8 cellular contexts compared by ENCODE assay signal in the genomic region with DNA sequence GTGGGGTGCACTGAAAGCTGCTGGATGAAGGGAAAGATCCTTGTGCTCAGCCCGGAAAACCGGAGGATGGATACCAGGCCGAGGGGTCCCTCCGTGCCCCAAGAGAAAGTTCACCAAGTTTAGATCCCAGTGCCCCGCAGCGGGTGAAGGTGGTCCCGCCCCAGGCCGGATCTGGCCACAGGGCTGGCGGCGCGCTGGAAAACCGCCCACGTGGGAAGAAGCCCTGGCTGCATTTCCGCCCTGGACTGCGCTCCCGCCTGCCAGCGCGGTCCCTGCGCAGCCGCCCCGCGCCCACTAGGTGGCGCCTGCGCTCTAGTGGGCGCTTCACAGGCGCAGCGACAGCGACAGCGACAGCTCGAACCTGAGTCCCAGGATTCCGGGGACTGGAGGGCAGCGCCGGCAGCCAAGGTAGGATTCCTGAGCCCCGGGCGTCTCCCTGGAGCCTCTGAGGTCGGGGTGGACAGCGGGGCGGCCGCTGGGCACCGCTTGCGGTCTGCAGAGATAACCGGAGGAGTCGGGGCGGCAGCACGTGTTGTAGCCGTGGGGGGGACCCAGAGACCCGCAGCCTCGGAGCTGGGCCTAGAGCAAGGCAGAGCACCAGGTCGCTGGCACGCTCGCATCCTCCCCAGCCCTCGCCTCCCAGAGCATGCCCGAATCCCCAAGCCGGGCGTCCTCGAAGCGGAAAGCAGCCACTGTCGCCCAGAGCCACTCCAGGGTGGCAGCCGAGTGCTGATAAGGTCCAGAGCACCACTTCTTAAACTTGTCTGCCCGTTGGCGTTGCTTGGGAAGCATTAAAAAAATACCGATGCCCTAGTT. TPM values are rescaled to one million over a fixed set of nuclear protein-coding genes. Genes with fewer than 3 reads are reported as not detected.
DNase-seq lines count a peak whose midpoint lies in the region; ATAC-seq and TF ChIP-seq lines count a peak whose summit lies in the region.

TSS of gene CHD9 (plus strand) at position 322 of the 816 bp plus-strand sequence. CDS start 101,099 bp downstream, outside the sequence.

- H4K20me1 ChIP-seq in GM23248 (ENCODE audit: insufficient read depth) (no peaks in the 10 kb centered on the region), fibroblast of lung (ENCODE audit: control insufficient read depth, extremely low read depth, insufficient read depth, low read length) (no peaks in the 10 kb centered on the region)

- H3K36me3 ChIP-seq in GM23248 (ENCODE audit: low read depth) (no peaks in the 10 kb centered on the region), fibroblast of lung (ENCODE audit: control insufficient read depth, insufficient read depth, low read length) (no peaks in the 10 kb centered on the region)

- peak within 1 kb of the TSS; percentile 90 for H2AFZ ChIP-seq in GM23248
- peak within 1 kb of the TSS; percentile 81 for H2AFZ ChIP-seq in fibroblast of lung (ENCODE audit: low read length)

- H3K27me3 ChIP-seq in GM23248 (replicated peaks; ENCODE audit: insufficient read depth) (no peaks in the 10 kb centered on the region), fibroblast of lung (ENCODE audit: control insufficient read depth, insufficient read depth, low read length) (no peaks in the 10 kb centered on the region)

- peak within 1 kb of the TSS; percentile 90 for H3K4me2 ChIP-seq in GM23248 (ENCODE audit: unreplicated experiment)
- H3K4me2 ChIP-seq in fibroblast of lung (ENCODE audit: extremely low read depth, insufficient read depth, low read length) = peak within 1 kb of the TSS; percentile 79

- peak within 1 kb of the TSS; percentile 63 to 89 (median 78) for H3K27ac Mint-ChIP-seq in naive thymus-derived CD8-positive, alpha-beta T cell

- H3K9me3 ChIP-seq in GM23248 (ENCODE audit: low read depth) (no peaks in the 10 kb centered on the region), fibroblast of lung (ENCODE audit: control insufficient read depth, insufficient read depth, low read depth, low read length) (no peaks in the 10 kb centered on the region)

- peaks cover 48% of the 10 kb centered on the region for H3K79me2 ChIP-seq in GM23248 (ENCODE audit: insufficient read depth)
- H3K79me2 ChIP-seq in fibroblast of lung (ENCODE audit: control insufficient read depth, insufficient read depth, low read length) = peaks cover 18% of the 10 kb centered on the region

- peak within 1 kb of the TSS; percentile 80 to 94 (median 86) for H3K4me3 Mint-ChIP-seq in naive thymus-derived CD8-positive, alpha-beta T cell

- peak; percentile 82 to 98 for TF ChIP-seq CTCF in fibroblast of lung (conservative IDR thresholded peaks at IDR 0.05 in 1 of 2, IDR thresholded peaks at IDR 0.05 in 1 of 2; ENCODE audit: low read depth in 1 of 2, low read length in 2 of 2)

- DNase-seq in Daoy (ENCODE audit: low read depth) = peak; percentile 91
- DNase-seq in GM23248 = peak; percentile 92
- peak; percentile 85 for DNase-seq in LHCN-M2 (ENCODE audit: low read depth)
- peak; percentile 93 for DNase-seq in RPMI8226
- peak; percentile 39 to 59 for DNase-seq in activated T-helper 1 cell treated with anti-CD3 and anti-CD28 coated beads, Interleukin-2, amount 50 U/mL, for 16 hours (ENCODE audit: low read depth in 1 of 2, low spot score in 1 of 2)
- DNase-seq in fibroblast of lung (ENCODE audit: low read depth in 2 of 2) = peak; percentile 78 to 87
- DNase-seq in naive thymus-derived CD8-positive, alpha-beta T cell = peak; percentile 53 to 86 (median 75)
- DNase-seq in stimulated activated naive CD4-positive, alpha-beta T cell (lab: John Stamatoyannopoulos, UW) = peak; percentile 47 to 82 (median 66)

- H3K9me3 Mint-ChIP-seq in naive thymus-derived CD8-positive, alpha-beta T cell = no peaks in the 10 kb centered on the region

- peaks cover 6 to 38% (median 19%) of the 10 kb centered on the region in 4 donors for H3K4me1 Mint-ChIP-seq in naive thymus-derived CD8-positive, alpha-beta T cell

- POLR2A ChIA-PET in naive thymus-derived CD8-positive, alpha-beta T cell (lab: Charles Lee) = interaction anchor here (0.6 to 1.0 kb wide), 5 partner anchors 13 to 403 kb away, joined by 3 to 4 read pairs (median 4); no protein-coding TSS in a partner anchor

- H3K9ac ChIP-seq in GM23248 (peak within 1 kb of the TSS; percentile 76), fibroblast of lung (ENCODE audit: insufficient read depth, low read length) (peak within 1 kb of the TSS; percentile 79)

- peak; percentile 92 to 95 for ATAC-seq in naive thymus-derived CD8-positive, alpha-beta T cell

- peaks cover 28% of the 10 kb centered on the region for H3F3A ChIP-seq in GM23248 (ENCODE audit: insufficient read depth)

- H3K27ac ChIP-seq in GM23248 (peak within 1 kb of the TSS; percentile 69), fibroblast of lung (ENCODE audit: insufficient read depth, low read length) (peak within 1 kb of the TSS; percentile 69)

- no peaks in the 10 kb centered on the region for H3K36me3 Mint-ChIP-seq in naive thymus-derived CD8-positive, alpha-beta T cell

- in situ Hi-C loops in GM23248 (cut with MboI) = no loop called here

- whole genome bisulfite sequencing in GM23248 (ENCODE audit: low coverage in 1 of 2, low lambda C conversion rate in 2 of 2, missing lambda C conversion rate in 2 of 2), 2 experiments = 1% methylated on average over 55 to 61 of the region's 62 CpGs

- H3K4me3 ChIP-seq in GM23248 = peak within 1 kb of the TSS; percentile 75
- H3K4me3 ChIP-seq in fibroblast of lung (replicated peaks in 1 of 4; ENCODE audit: control extremely low read depth in 1 of 4, insufficient read depth in 1 of 4, low read depth in 3 of 4, low read length in 4 of 4) = peak within 1 kb of the TSS; percentile 65 to 87 (median 77)

- peaks cover 0 to 3% (median 0%) of the 10 kb centered on the region in 5 donors for H3K27me3 Mint-ChIP-seq in naive thymus-derived CD8-positive, alpha-beta T cell

- H3K9me2 ChIP-seq in GM23248 (ENCODE audit: insufficient read depth) = no peaks in the 10 kb centered on the region

- H3K4me1 ChIP-seq in GM23248 (ENCODE audit: insufficient read depth) (peaks cover 19% of the 10 kb centered on the region; the same call in 1 of the 2 replicates), fibroblast of lung (ENCODE audit: control insufficient read depth, extremely low read depth, insufficient read depth, low read length) (peaks cover 2% of the 10 kb centered on the region)

RNA-seq across cellular contexts. Expression of gene CHD9, which starts in this region (rescaled TPM):
- 9.7 and 12.0 TPM in 2 replicates for total RNA-seq in Daoy (2014; rRNA removed; shearing (Covaris generic))
- 20.5 and 24.0 TPM in 2 replicates for total RNA-seq in GM23248 (2014; rRNA removed; shearing (Covaris generic))
- polyA plus RNA-seq in GM23248 (2016; fragmentation: Nextera tagmentation; extraction: Ambion mirVana) (38.1 and 47.4 TPM in 2 replicates), fibroblast of lung (25.5 and 32.9 TPM in 2 replicates)
- total RNA-seq in LHCN-M2 (2014; rRNA removed) (39.8 and 41.4 TPM in 2 replicates), fibroblast of lung (47.0 and 60.9 TPM in 2 replicates)
- polyA plus RNA-seq in LHCN-M2 (2012) = 5.9 TPM
- 12.4 and 14.1 TPM in 2 replicates for polyA plus RNA-seq in fibroblast of lung (2012)
- polyA minus RNA-seq in fibroblast of lung (ENCODE audit: low replicate concordance) = 10.6 TPM in 2 replicates
- total RNA-seq in naive thymus-derived CD8-positive, alpha-beta T cell = 10 to 100 TPM; 36.4 to 42.6 TPM
- polyA plus RNA-seq in naive thymus-derived CD8-positive, alpha-beta T cell = 10 to 100 TPM; 18.4 to 28.8 (median 21.7) TPM

Comparison
In these comparisons a context has a peak if more than half of its experiments do, and no peak if none do; other contexts are left out.
1. Peak in every context shown above with its lines: DNase-seq, ATAC-seq, H3K4me3 ChIP-seq and H3K27ac ChIP-seq.